ENCODE assay signal across 8 cellular contexts in the genomic region with DNA sequence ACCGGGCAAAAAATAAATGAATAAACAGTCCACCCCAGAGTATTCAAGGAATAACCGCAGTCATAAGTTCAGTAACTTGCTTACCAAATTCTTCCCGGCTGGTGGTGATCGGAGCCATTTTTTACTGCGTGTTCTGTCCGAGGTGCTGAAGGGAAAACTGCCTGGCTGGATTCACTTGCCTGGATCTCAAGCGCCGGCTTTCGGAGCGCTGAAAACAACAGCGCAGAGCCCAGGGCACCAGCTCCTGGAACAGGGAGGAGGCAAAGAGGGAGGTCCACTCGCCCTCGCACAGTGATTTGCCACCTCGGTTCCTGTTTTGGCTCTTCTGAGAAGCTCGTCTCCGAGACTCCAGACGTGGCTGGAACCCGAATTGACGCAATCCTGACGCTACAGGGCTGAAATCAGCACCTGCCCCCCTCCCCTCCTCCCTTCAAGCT. TPM values are rescaled to one million over a fixed set of nuclear protein-coding genes. Genes with fewer than 3 reads are reported as not detected.
DNase-seq lines count a peak whose midpoint lies in the region; ATAC-seq and TF ChIP-seq lines count a peak whose summit lies in the region.

A gene with protein sequence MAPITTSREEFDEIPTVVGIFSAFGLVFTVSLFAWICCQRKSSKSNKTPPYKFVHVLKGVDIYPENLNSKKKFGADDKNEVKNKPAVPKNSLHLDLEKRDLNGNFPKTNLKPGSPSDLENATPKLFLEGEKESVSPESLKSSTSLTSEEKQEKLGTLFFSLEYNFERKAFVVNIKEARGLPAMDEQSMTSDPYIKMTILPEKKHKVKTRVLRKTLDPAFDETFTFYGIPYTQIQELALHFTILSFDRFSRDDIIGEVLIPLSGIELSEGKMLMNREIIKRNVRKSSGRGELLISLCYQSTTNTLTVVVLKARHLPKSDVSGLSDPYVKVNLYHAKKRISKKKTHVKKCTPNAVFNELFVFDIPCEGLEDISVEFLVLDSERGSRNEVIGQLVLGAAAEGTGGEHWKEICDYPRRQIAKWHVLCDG (minus strand): TSS at position 327 of the 437 bp plus-strand sequence. CDS start 209 bp downstream, at position 118.

- ATAC-seq in stimulated activated naive B cell treated with anti-CD40 and anti-IgM and Interleukin-4, amounts not matched to agents 10 μg/mL and 1 μg/mL and 100 μg/mL, for 72 hours (replicated peaks), result peak; percentile 41 to 53

- no peak within 1 kb of the TSS for H3K4me3 Mint-ChIP-seq in stimulated activated naive B cell treated with anti-CD40 and anti-IgM and Interleukin-4, amounts not matched to agents 10 μg/mL and 1 μg/mL and 100 μg/mL, for 72 hours
- H3K4me3 Mint-ChIP-seq in CD8-positive, alpha-beta memory T cell, result no peak within 1 kb of the TSS

- H3K4me1 ChIP-seq in iPS-15b (ENCODE audit: control insufficient read depth, insufficient read depth, low read length) (peaks cover 6% of the 10 kb centered on the region), sigmoid colon (no peaks in the 10 kb centered on the region)
- no peaks in the 10 kb centered on the region for H3K4me1 ChIP-seq in CD8-positive, alpha-beta memory T cell (ENCODE audit: insufficient read depth, low read length)

- peaks cover 1 to 5% of the 10 kb centered on the region in 2 donors for H3K4me1 Mint-ChIP-seq in stimulated activated naive B cell treated with anti-CD40 and anti-IgM and Interleukin-4, amounts not matched to agents 10 μg/mL and 1 μg/mL and 100 μg/mL, for 72 hours
- H3K4me1 Mint-ChIP-seq in CD8-positive, alpha-beta memory T cell, result no peaks in the 10 kb centered on the region

- 4 to 9% methylated on average over 20 of the region's 20 CpGs for WGBS in sigmoid colon, 2 donors

- H3K27ac Mint-ChIP-seq in stimulated activated naive B cell treated with anti-CD40 and anti-IgM and Interleukin-4, amounts not matched to agents 10 μg/mL and 1 μg/mL and 100 μg/mL, for 72 hours, result no peak within 1 kb of the TSS
- no peak within 1 kb of the TSS for H3K27ac Mint-ChIP-seq in CD8-positive, alpha-beta memory T cell

- H3K9me3 Mint-ChIP-seq in stimulated activated naive B cell treated with anti-CD40 and anti-IgM and Interleukin-4, amounts not matched to agents 10 μg/mL and 1 μg/mL and 100 μg/mL, for 72 hours, result no peaks in the 10 kb centered on the region
- peaks cover 0 to 2% (median 0%) of the 10 kb centered on the region in 5 donors for H3K9me3 Mint-ChIP-seq in CD8-positive, alpha-beta memory T cell

- no peak for TF ChIP-seq CTCF in sigmoid colon (IDR thresholded peaks at IDR 0.05)

- no peak for TF ChIP-seq EP300 in sigmoid colon (IDR thresholded peaks at IDR 0.05)

- CTCF ChIA-PET in CD8-positive, alpha-beta memory T cell (lab: Charles Lee), result no interaction called here

- no peaks in the 10 kb centered on the region for H3K27me3 ChIP-seq in iPS-15b (ENCODE audit: control insufficient read depth, insufficient read depth, low read length)
- H3K27me3 ChIP-seq in CD8-positive, alpha-beta memory T cell (ENCODE audit: insufficient read depth, low read length, poor library complexity, severe bottlenecking), result no peaks in the 10 kb centered on the region
- peaks cover 0 to 16% (median 4%) of the 10 kb centered on the region in 3 donors for H3K27me3 ChIP-seq in sigmoid colon

- peak within 1 kb of the TSS; percentile 61 for H3K4me3 ChIP-seq in iPS-15b (ENCODE audit: low read depth, low read length)
- H3K4me3 ChIP-seq in CD8-positive, alpha-beta memory T cell (ENCODE audit: low read length), result no peak within 1 kb of the TSS
- no peak within 1 kb of the TSS for H3K4me3 ChIP-seq in sigmoid colon

- H3K9me3 ChIP-seq in iPS-15b (ENCODE audit: control insufficient read depth, insufficient read depth, low read length), result no peaks in the 10 kb centered on the region
- no peaks in the 10 kb centered on the region for H3K9me3 ChIP-seq in CD8-positive, alpha-beta memory T cell (ENCODE audit: low read length)
- H3K9me3 ChIP-seq in sigmoid colon, result no peaks in the 10 kb centered on the region

- no peak for TF ChIP-seq POLR2A in sigmoid colon (IDR thresholded peaks at IDR 0.05)

- POLR2A ChIA-PET in CD8-positive, alpha-beta memory T cell (lab: Charles Lee), result no interaction called here

- H3K27ac ChIP-seq in angular gyrus (ENCODE audit: low read depth, low read length) (peak within 1 kb of the TSS; percentile 62), sigmoid colon (no peak within 1 kb of the TSS)
- no peak within 1 kb of the TSS for H3K27ac ChIP-seq in CD8-positive, alpha-beta memory T cell (ENCODE audit: low read depth, low read length)

- intact Hi-C loops in sigmoid colon (cut with DNase I), result no loop called here

- no peaks in the 10 kb centered on the region for H3K36me3 Mint-ChIP-seq in stimulated activated naive B cell treated with anti-CD40 and anti-IgM and Interleukin-4, amounts not matched to agents 10 μg/mL and 1 μg/mL and 100 μg/mL, for 72 hours
- H3K36me3 Mint-ChIP-seq in CD8-positive, alpha-beta memory T cell, result peaks cover 0 to 1% (median 0%) of the 10 kb centered on the region in 3 donors

- DNase-seq in AG20443 (ENCODE audit: low spot score), result peak; percentile 73
- DNase-seq in NCI-H1436 (lab: John Stamatoyannopoulos, UW), result peak; percentile 75
- DNase-seq in stimulated activated naive B cell treated with anti-CD40 and anti-IgM and Interleukin-4, amounts not matched to agents 10 μg/mL and 1 μg/mL and 100 μg/mL, for 72 hours, result no peak
- no peak for DNase-seq in CD8-positive, alpha-beta memory T cell
- no peak for DNase-seq in KG1 (lab: John Stamatoyannopoulos, UW)
- no peak for DNase-seq in sigmoid colon

- H3K9ac ChIP-seq in iPS-15b (ENCODE audit: low read depth, low read length), result no peak within 1 kb of the TSS

- H3K27me3 Mint-ChIP-seq in stimulated activated naive B cell treated with anti-CD40 and anti-IgM and Interleukin-4, amounts not matched to agents 10 μg/mL and 1 μg/mL and 100 μg/mL, for 72 hours, result peaks cover 5 to 22% of the 10 kb centered on the region in 2 donors
- no peaks in the 10 kb centered on the region for H3K27me3 Mint-ChIP-seq in CD8-positive, alpha-beta memory T cell

- no peaks in the 10 kb centered on the region for H3K36me3 ChIP-seq in iPS-15b (ENCODE audit: control insufficient read depth, insufficient read depth, low read length)
- no peaks in the 10 kb centered on the region for H3K36me3 ChIP-seq in CD8-positive, alpha-beta memory T cell (ENCODE audit: insufficient read depth, low read length)
- no peaks in the 10 kb centered on the region for H3K36me3 ChIP-seq in sigmoid colon

RNA-seq across cellular contexts. Expression of the gene that starts here (rescaled TPM):
- total RNA-seq in CD8-positive, alpha-beta memory T cell, result not detected
- polyA plus RNA-seq in CD8-positive, alpha-beta memory T cell, result not detected
- total RNA-seq in sigmoid colon, result 1 to 10 TPM; 1.8 to 6.1 (median 4.5) TPM
- polyA plus RNA-seq in sigmoid colon, result 1 to 10 TPM in 1 of 3 donors, not detected in 2; 1.1 TPM

Comparison
In these comparisons a context has a peak if more than half of its experiments do, and no peak if none do; other contexts are left out.
1. DNase-seq: peak in AG20443 (single experiment) and NCI-H1436 (single experiment); none in stimulated activated naive B cell treated with anti-CD40 and anti-IgM and Interleukin-4, amounts not matched to agents 10 μg/mL and 1 μg/mL and 100 μg/mL, for 72 hours (single experiment), CD8-positive, alpha-beta memory T cell (0 of 5), KG1 (single experiment) and sigmoid colon (single experiment).